Comparison of ENCODE assay signal across 18 cellular contexts in genomic region chr9:111069233-111069632, GRCh38. TPM values are rescaled to one million over a fixed set of nuclear protein-coding genes. Genes with fewer than 3 reads are reported as not detected.
DNase-seq lines count a peak whose midpoint lies in the region; ATAC-seq and TF ChIP-seq lines count a peak whose summit lies in the region.
"Had no signal": no experiment of that assay in that cellular context is flagged by ENCODE, and none has a peak within 500 bp of the region (broad histone marks: within the 10 kb centered on the region; RNA-seq: fewer than 3 reads in every experiment).

No MANE protein-coding gene starts in this region.

- intact Hi-C loops in cardiac septum (cut with DNase I), result no loop called here

- no peak for ATAC-seq in stimulated activated effector memory CD8-positive, alpha-beta T cell treated with anti-CD3 and anti-CD28 coated beads, Interleukin-12 subunit alpha, Interleukin-12 subunit beta, amount 100 ng/mL, for 72 hours

- no peak overlapping the region for H3K27ac Mint-ChIP-seq in endothelial cell (ENCODE audit: unreplicated experiment)
- no peak overlapping the region for H3K27ac Mint-ChIP-seq in stimulated activated effector memory CD8-positive, alpha-beta T cell treated with anti-CD3 and anti-CD28 coated beads, Interleukin-12 subunit alpha, Interleukin-12 subunit beta, amount 100 ng/mL, for 72 hours

- no peaks in the 10 kb centered on the region for H3K27me3 Mint-ChIP-seq in endothelial cell (ENCODE audit: unreplicated experiment)

- no peak overlapping the region for H3K4me3 Mint-ChIP-seq in endothelial cell (ENCODE audit: unreplicated experiment)
- H3K4me3 Mint-ChIP-seq in stimulated activated effector memory CD8-positive, alpha-beta T cell treated with anti-CD3 and anti-CD28 coated beads, Interleukin-12 subunit alpha, Interleukin-12 subunit beta, amount 100 ng/mL, for 72 hours, result no peak overlapping the region

- no peaks in the 10 kb centered on the region for H3K36me3 Mint-ChIP-seq in endothelial cell (ENCODE audit: low read depth, unreplicated experiment)
- no peaks in the 10 kb centered on the region for H3K36me3 Mint-ChIP-seq in stimulated activated effector memory CD8-positive, alpha-beta T cell treated with anti-CD3 and anti-CD28 coated beads, Interleukin-12 subunit alpha, Interleukin-12 subunit beta, amount 100 ng/mL, for 72 hours

- DNase-seq in right atrium auricular region (ENCODE audit: low spot score) (no peak), cardiac septum (ENCODE audit: low spot score) (no peak), globus pallidus (ENCODE audit: low spot score) (peak; percentile 1), endothelial cell (ENCODE audit: low spot score) (no peak), midbrain (lab: John Stamatoyannopoulos, UW) (no peak)
- DNase-seq in stimulated activated effector memory CD8-positive, alpha-beta T cell treated with anti-CD3 and anti-CD28 coated beads, Interleukin-12 subunit alpha, Interleukin-12 subunit beta, amount 100 ng/mL, for 72 hours (ENCODE audit: low spot score in 2 of 2), result no peak
- DNase-seq in stimulated activated CD4-positive, alpha-beta T cell treated with anti-CD3 and anti-CD28 coated beads, Interleukin-4, amount 100 ng/mL, for 24 hours, result no peak
- DNase-seq: C1 segment of cervical spinal cord, GF-D8, GOT3, NCI-H1417, NCI-H2029, NCI-H2171, NCI-H446 treated with DMSO at 0.1 percent for 48 hours, NCI-H748 treated with DMSO at 0.1 percent for 48 hours had no signal

- H3K4me1 ChIP-seq in right atrium auricular region (peaks cover 0 to 8% of the 10 kb centered on the region in 2 donors), subcutaneous abdominal adipose tissue (ENCODE audit: control insufficient read depth in 5 of 5, insufficient read depth in 5 of 5, low read length in 5 of 5) (peaks cover 0 to 25% (median 14%) of the 10 kb centered on the region in 5 donors)

- H3K9me3 Mint-ChIP-seq in endothelial cell (ENCODE audit: unreplicated experiment), result no peaks in the 10 kb centered on the region
- H3K9me3 Mint-ChIP-seq in stimulated activated effector memory CD8-positive, alpha-beta T cell treated with anti-CD3 and anti-CD28 coated beads, Interleukin-12 subunit alpha, Interleukin-12 subunit beta, amount 100 ng/mL, for 72 hours, result peaks cover 8% of the 10 kb centered on the region

- H3K27me3 ChIP-seq in right atrium auricular region (no peaks in the 10 kb centered on the region), subcutaneous abdominal adipose tissue (ENCODE audit: control insufficient read depth in 5 of 5, insufficient read depth in 4 of 5, low read length in 5 of 5) (no peaks in the 10 kb centered on the region)

- peaks cover 9% of the 10 kb centered on the region for H3K4me1 Mint-ChIP-seq in endothelial cell (ENCODE audit: unreplicated experiment)
- H3K4me1 Mint-ChIP-seq in stimulated activated effector memory CD8-positive, alpha-beta T cell treated with anti-CD3 and anti-CD28 coated beads, Interleukin-12 subunit alpha, Interleukin-12 subunit beta, amount 100 ng/mL, for 72 hours, result no peaks in the 10 kb centered on the region

- H3K27ac ChIP-seq in right atrium auricular region (peak overlapping the region; percentile 23 to 53), subcutaneous abdominal adipose tissue (ENCODE audit: low read depth, low read length) (peak overlapping the region; percentile 38)
- H3K27ac ChIP-seq: HL-60, RWPE1 had no signal

- no peaks in the 10 kb centered on the region for H3K36me3 ChIP-seq in right atrium auricular region
- no peaks in the 10 kb centered on the region for H3K36me3 ChIP-seq in subcutaneous abdominal adipose tissue (ENCODE audit: control insufficient read depth in 5 of 5, insufficient read depth in 5 of 5, low read length in 5 of 5)

- H3K9me3 ChIP-seq in right atrium auricular region (no peaks in the 10 kb centered on the region), subcutaneous abdominal adipose tissue (ENCODE audit: control insufficient read depth in 5 of 5, low read length in 5 of 5) (no peaks in the 10 kb centered on the region)

- H3K4me3 ChIP-seq in right atrium auricular region (no peak overlapping the region), subcutaneous abdominal adipose tissue (ENCODE audit: low read depth in 1 of 5, low read length in 5 of 5) (no peak overlapping the region)

- TF ChIP-seq CTCF in right atrium auricular region (IDR thresholded peaks at IDR 0.05), result no peak
- no peak for TF ChIP-seq CTCF in endothelial cell (IDR thresholded peaks at IDR 0.05; ENCODE audit: unreplicated experiment)

- no peak overlapping the region for H3K9ac ChIP-seq in subcutaneous abdominal adipose tissue (ENCODE audit: low read length in 5 of 5)

RNA-seq across cellular contexts. Expression of gene LPAR1, which starts 31.0 kb away (rescaled TPM):
- 10 to 100 TPM; 20.2 to 48.2 TPM for total RNA-seq in right atrium auricular region
- 10.6 TPM for total RNA-seq in cardiac septum
- 5.6 TPM for total RNA-seq in endothelial cell (ENCODE audit: unreplicated experiment)
